ENCODE assay signal across 19 cellular contexts in genomic region chr7:80613519-80613918, GRCh38. TPM values are rescaled to one million over a fixed set of nuclear protein-coding genes. Genes with fewer than 3 reads are reported as not detected.
DNase-seq lines count a peak whose midpoint lies in the region; ATAC-seq, FAIRE-seq and TF ChIP-seq lines count a peak whose summit lies in the region.
"Had no signal": no experiment of that assay in that cellular context is flagged by ENCODE, and none has a peak within 500 bp of the region (broad histone marks: within the 10 kb centered on the region; RNA-seq: fewer than 3 reads in every experiment).

No MANE protein-coding gene starts in this region.

- H3K9me1 ChIP-seq in K562 (ENCODE audit: control insufficient read depth, insufficient read depth, low read length): no peaks in the 10 kb centered on the region

- WGBS in heart right ventricle, 2 donors: 56 to 80% methylated on average over 1 of the region's 1 CpG
- 69% methylated on average over 1 of the region's 1 CpG for WGBS in right cardiac atrium
- 0% methylated on average over 1 of the region's 1 CpG for WGBS in K562 (ENCODE audit: insufficient coverage, low coverage, missing lambda C conversion rate)

- H3K4me3 Mint-ChIP-seq in activated CD4-positive, alpha-beta T cell treated with anti-CD3 and anti-CD28 coated beads, Interleukin-2, amount 10 ng/mL, durations not matched to agents 7 days and 5 days: no peak overlapping the region
- H3K4me3 Mint-ChIP-seq: CD4-positive, alpha-beta memory T cell; HFFc6 had no signal

- no peak for TF ChIP-seq POLR2A in K562 (conservative IDR thresholded peaks at IDR 0.05)
- no peak for TF ChIP-seq POLR2A in gastrocnemius medialis (IDR thresholded peaks at IDR 0.05)

- BruUV-seq in K562 (replicated peaks; lab: Mats Ljungman, UMichigan): no TSS peak

- H3K4me2 ChIP-seq in K562 (ENCODE audit: insufficient read depth, low read length): no peak overlapping the region

- H3K4me3 ChIP-seq in heart right ventricle: peak overlapping the region in 1 of 10 donors; percentile 16
- H3K4me3 ChIP-seq in right cardiac atrium (ENCODE audit: low read length): no peak overlapping the region
- H3K4me3 ChIP-seq in K562: no peak overlapping the region
- H3K4me3 ChIP-seq in gastrocnemius medialis: peak overlapping the region in 1 of 4 donors; percentile 18
- H3K4me3 ChIP-seq: HAP-1 had no signal

- CTCF ChIA-PET in K562 (lab: Yijun Ruan, JAX; ENCODE audit: low intra/inter-chr PET ratio): no interaction called here
- CTCF ChIA-PET in activated CD4-positive, alpha-beta T cell treated with anti-CD3 and anti-CD28 coated beads, Interleukin-2, amount 10 ng/mL, durations not matched to agents 7 days and 5 days (lab: Charles Lee): no interaction called here

- no peak overlapping the region for H3K9ac ChIP-seq in K562 (ENCODE audit: insufficient read depth in 1 of 2, low read depth in 2 of 2, low read length in 2 of 2)

- peaks cover 0 to 4% (median 0%) of the 10 kb centered on the region in 11 donors for H3K9me3 ChIP-seq in heart right ventricle
- no peaks in the 10 kb centered on the region for H3K9me3 ChIP-seq in right cardiac atrium (ENCODE audit: control insufficient read depth, low read length)
- H3K9me3 ChIP-seq in K562 (replicated peaks; ENCODE audit: control insufficient read depth, insufficient read depth, low read depth, low read length): no peaks in the 10 kb centered on the region
- no peaks in the 10 kb centered on the region for H3K9me3 ChIP-seq in gastrocnemius medialis
- H3K9me3 ChIP-seq: BE2C, HAP-1 had no signal

- DNase-seq in heart right ventricle (no peak), right cardiac atrium (no peak), EH (ENCODE audit: low read depth) (peak; percentile 4), K562 (ENCODE audit: extremely low read depth in 1 of 4, low spot score in 3 of 4) (no peak), gastrocnemius medialis (no peak), OCI-M1 (lab: John Stamatoyannopoulos, UW) (no peak)
- DNase-seq in activated CD4-positive, alpha-beta T cell treated with anti-CD3 and anti-CD28 coated beads, Interleukin-2, amount 10 ng/mL, durations not matched to agents 7 days and 5 days: no peak
- DNase-seq: BE2C; CD4-positive, alpha-beta memory T cell; DMS79; EL; GOT3; HFFc6 had no signal

- no peaks in the 10 kb centered on the region for H3K36me3 Mint-ChIP-seq in activated CD4-positive, alpha-beta T cell treated with anti-CD3 and anti-CD28 coated beads, Interleukin-2, amount 10 ng/mL, durations not matched to agents 7 days and 5 days (ENCODE audit: low read depth)
- H3K36me3 Mint-ChIP-seq: CD4-positive, alpha-beta memory T cell had no signal

- TF ChIP-seq CTCF in heart right ventricle (IDR thresholded peaks at IDR 0.05): no peak
- TF ChIP-seq CTCF in K562 (IDR thresholded peaks at IDR 0.05 in 2 of 3, conservative IDR thresholded peaks at IDR 0.05 in 1 of 3; ENCODE audit: insufficient read depth in 2 of 3, low read depth in 1 of 3, low read length in 3 of 3): no peak
- no peak for TF ChIP-seq CTCF in gastrocnemius medialis (IDR thresholded peaks at IDR 0.05 in 4 of 5, conservative IDR thresholded peaks at IDR 0.05 in 1 of 5)

- H3K4me1 ChIP-seq in heart right ventricle (peaks cover 5 to 96% (median 66%) of the 10 kb centered on the region in 9 donors), right cardiac atrium (ENCODE audit: control insufficient read depth, insufficient read depth, low read length) (peaks cover 2% of the 10 kb centered on the region), K562 (replicated peaks in 1 of 2; ENCODE audit: control insufficient read depth in 2 of 2, insufficient read depth in 2 of 2, low read length in 2 of 2) (no peaks in the 10 kb centered on the region), gastrocnemius medialis (peaks cover 70 to 91% of the 10 kb centered on the region in 2 donors)

- H3K27ac ChIP-seq in heart right ventricle (peak overlapping the region in 9 of 10 donors; percentile 36 to 87 (median 74)), right cardiac atrium (ENCODE audit: low read length) (no peak overlapping the region), K562 (ENCODE audit: extremely low read depth, low read depth, low read length) (no peak overlapping the region), gastrocnemius medialis (peak overlapping the region; percentile 80 to 87 (median 84))
- H3K27ac ChIP-seq: C4-2B, HL-60 had no signal

- H3K27me3 ChIP-seq in heart right ventricle (no peaks in the 10 kb centered on the region), right cardiac atrium (ENCODE audit: control insufficient read depth, insufficient read depth) (no peaks in the 10 kb centered on the region), K562 (ENCODE audit: control insufficient read depth in 2 of 2, insufficient read depth in 2 of 2, low read length in 2 of 2) (no peaks in the 10 kb centered on the region), gastrocnemius medialis (no peaks in the 10 kb centered on the region)
- H3K27me3 ChIP-seq: BE2C had no signal

- in situ Hi-C loops in K562 (cut with MboI) (no loop called here), gastrocnemius medialis (cut with MboI; ENCODE audit: low sequenced_read_pairs in 4 of 4) (no loop called here)

- TF ChIP-seq RAD21 in K562 (CRISPR knock-in tag; conservative IDR thresholded peaks at IDR 0.05 in 1 of 2, IDR thresholded peaks at IDR 0.05 in 1 of 2): no peak

- no peak overlapping the region for H3K27ac Mint-ChIP-seq in activated CD4-positive, alpha-beta T cell treated with anti-CD3 and anti-CD28 coated beads, Interleukin-2, amount 10 ng/mL, durations not matched to agents 7 days and 5 days
- H3K27ac Mint-ChIP-seq: CD4-positive, alpha-beta memory T cell; HFFc6 had no signal

- TF ChIP-seq EP300 in K562 (IDR thresholded peaks at IDR 0.05; ENCODE audit: low read length): no peak

- ATAC-seq in heart right ventricle: no peak
- no peak for ATAC-seq in right cardiac atrium
- ATAC-seq in K562: no peak
- no peak for ATAC-seq in gastrocnemius medialis
- no peak for ATAC-seq in GM19463 (IDR thresholded peaks at IDR 0.05; ENCODE audit: unreplicated experiment)

- no peaks in the 10 kb centered on the region for H3K4me1 Mint-ChIP-seq in activated CD4-positive, alpha-beta T cell treated with anti-CD3 and anti-CD28 coated beads, Interleukin-2, amount 10 ng/mL, durations not matched to agents 7 days and 5 days
- H3K4me1 Mint-ChIP-seq: CD4-positive, alpha-beta memory T cell had no signal

- intact Hi-C loops in heart right ventricle (cut with DNase I): no loop called here
- intact Hi-C loops in right cardiac atrium (cut with DNase I): no loop called here
- intact Hi-C loops in K562 (cut with micrococcal nuclease): no loop called here
- intact Hi-C loops in gastrocnemius medialis (cut with DNase I; ENCODE audit: low total_unique reads): no loop called here

- no peak overlapping the region for H2AFZ ChIP-seq in K562 (ENCODE audit: low read depth, low read length)

- H3K9me3 Mint-ChIP-seq in activated CD4-positive, alpha-beta T cell treated with anti-CD3 and anti-CD28 coated beads, Interleukin-2, amount 10 ng/mL, durations not matched to agents 7 days and 5 days: no peaks in the 10 kb centered on the region
- H3K9me3 Mint-ChIP-seq: HFFc6 had no signal

- no peak for FAIRE-seq in K562 (lab: Jason Lieb, UNC)
- FAIRE-seq: G401.6, GM12891 had no signal

- H3K27me3 Mint-ChIP-seq in activated CD4-positive, alpha-beta T cell treated with anti-CD3 and anti-CD28 coated beads, Interleukin-2, amount 10 ng/mL, durations not matched to agents 7 days and 5 days: peaks cover 3% of the 10 kb centered on the region
- H3K27me3 Mint-ChIP-seq: CD4-positive, alpha-beta memory T cell had no signal

- no peaks in the 10 kb centered on the region for H3K79me2 ChIP-seq in K562 (ENCODE audit: control insufficient read depth, insufficient read depth, low read length)

- POLR2A ChIA-PET in K562 (lab: Yijun Ruan, JAX): no interaction called here
- POLR2A ChIA-PET in activated CD4-positive, alpha-beta T cell treated with anti-CD3 and anti-CD28 coated beads, Interleukin-2, amount 10 ng/mL, durations not matched to agents 7 days and 5 days (lab: Charles Lee): no interaction called here

- H3K36me3 ChIP-seq in heart right ventricle: no peaks in the 10 kb centered on the region
- H3K36me3 ChIP-seq in K562 (ENCODE audit: control insufficient read depth, insufficient read depth, low read length): no peaks in the 10 kb centered on the region
- H3K36me3 ChIP-seq in gastrocnemius medialis: no peaks in the 10 kb centered on the region
- H3K36me3 ChIP-seq: BE2C, HAP-1 had no signal

- no peaks in the 10 kb centered on the region for H4K20me1 ChIP-seq in K562 (replicated peaks; ENCODE audit: control insufficient read depth, insufficient read depth, low read length)

TF ChIP-seq in K562, 482 proteins besides CTCF, POLR2A, EP300 and RAD21 (continues in another document):
- peak; percentile 82 for TF ChIP-seq ZNF316 (IDR thresholded peaks at IDR 0.05)
- TF ChIP-seq MAFG (tag; conservative IDR thresholded peaks at IDR 0.05): peak; percentile 71
- no peak for TF ChIP-seq ZNF699 (CRISPR knock-in tag; IDR thresholded peaks at IDR 0.05; ENCODE audit: insufficient replicate concordance)
- no peak for TF ChIP-seq FOXJ3 (CRISPR knock-in tag; IDR thresholded peaks at IDR 0.05)

RNA-seq across cellular contexts. Expression of gene CD36, which starts 24.9 kb away (rescaled TPM):
- total RNA-seq in heart right ventricle (1,000 to 10,000 TPM in 5 of 10 donors, 100 to 1,000 TPM in 5; 509 to 1,458 (median 988) TPM), right cardiac atrium (100 to 1,000 TPM; 460 to 639 (median 554) TPM), K562 (2014; rRNA removed) (0.09 and 0.41 TPM in 2 replicates), K562 (2014; rRNA removed; fragmentation: Illumina TruSeq; extraction: Trizol) (0.25 and 0.96 TPM in 2 replicates), K562 (2015; rRNA removed; fragmentation: Illumina TruSeq; extraction: Trizol) (0.18 and 0.30 TPM in 2 replicates), K562 (2021) (0.42 and 0.72 TPM in 2 replicates), gastrocnemius medialis (100 to 1,000 TPM; 210 to 375 (median 311) TPM)
- polyA plus RNA-seq in heart right ventricle (100 to 1,000 TPM; 190 to 586 TPM), right cardiac atrium (570 TPM), K562 (2011; rRNA removed) (1.5 and 4.0 TPM in 2 replicates), K562 (2014; fragmentation: Illumina TruSeq; extraction: Trizol) (0.21 and 0.52 TPM in 2 replicates), K562 (2014; fragmentation: Nextera tagmentation; extraction: Ambion mirVana) (under 1 TPM; 0.51 to 0.55 TPM), K562 (2014; rRNA removed) (0.13 and 0.80 TPM in 2 replicates)
- 3.9 and 10.0 TPM in 2 replicates for total RNA-seq in K562 (2011; cell fraction: chromatin; rRNA removed; ENCODE audit: low replicate concordance)
- 2.0 and 3.5 TPM in 2 replicates for total RNA-seq in K562 (2011; cell fraction: nucleolus; rRNA removed)
- total RNA-seq in K562 (2011; cell fraction: nucleoplasm; rRNA removed): 4.2 and 7.2 TPM in 2 replicates
- 0.35 and 0.69 TPM in 2 replicates for polyA plus RNA-seq in K562 (2011; cell fraction: cytosol; rRNA removed)
- polyA plus RNA-seq in K562 (2011; cell fraction: nucleus; rRNA removed): 0.97 and 1.5 TPM in 2 replicates
- polyA plus RNA-seq in K562 (2012): 0.06 and 0.38 TPM in 2 replicates
- polyA minus RNA-seq in K562 (2011; rRNA and poly(A)+ RNA removed): 1.9 and 4.1 TPM in 2 replicates
- 1.1 TPM in 1 of 2 replicates, not detected in the other for polyA minus RNA-seq in K562 (2011; cell fraction: cytosol; rRNA and poly(A)+ RNA removed)
- polyA minus RNA-seq in K562 (2011; cell fraction: nucleus; rRNA and poly(A)+ RNA removed): 1.3 and 1.4 TPM in 2 replicates
- not detected for total RNA-seq in activated CD4-positive, alpha-beta T cell treated with anti-CD3 and anti-CD28 coated beads, Interleukin-2, amount 10 ng/mL, durations not matched to agents 7 days and 5 days

Comparison
In these comparisons a context has a peak if more than half of its experiments do, and no peak if none do; other contexts are left out.
1. H3K27ac ChIP-seq: peak in heart right ventricle (9 of 10) and gastrocnemius medialis (4 of 4); none in right cardiac atrium (single experiment) and K562 (single experiment).
2. RNA of gene CD36, which starts 24.9 kb away (total RNA-seq): 509 to 1,458 TPM in heart right ventricle, 460 to 639 TPM in right cardiac atrium and 210 to 375 TPM in gastrocnemius medialis; 0.09 to 10.0 TPM in K562 and not detected in activated CD4-positive, alpha-beta T cell treated with anti-CD3 and anti-CD28 coated beads, Interleukin-2, amount 10 ng/mL, durations not matched to agents 7 days and 5 days; every median in the first group is over 10 times any median in the second.